12 cellular contexts compared by ENCODE assay signal in the genomic region with DNA sequence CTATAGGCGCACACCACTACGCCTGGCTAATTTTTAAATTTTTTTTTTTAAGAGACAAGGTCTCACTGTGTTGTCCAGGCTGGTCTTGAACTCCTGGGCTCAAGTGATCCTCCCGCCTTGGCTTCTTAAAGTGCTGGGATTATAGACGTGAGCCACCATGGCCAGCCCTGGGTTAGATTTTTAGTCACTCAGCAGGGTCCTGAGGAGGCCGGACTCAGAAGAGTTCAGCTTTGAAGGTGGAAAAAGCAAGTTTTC. TPM values are rescaled to one million over a fixed set of nuclear protein-coding genes. Genes with fewer than 3 reads are reported as not detected.
DNase-seq lines count a peak whose midpoint lies in the region; ATAC-seq and TF ChIP-seq lines count a peak whose summit lies in the region.
"Had no signal": no experiment of that assay in that cellular context is flagged by ENCODE, and none has a peak within 500 bp of the region (broad histone marks: within the 10 kb centered on the region; RNA-seq: fewer than 3 reads in every experiment).

No MANE protein-coding gene starts in this region.

- H3K4me1 Mint-ChIP-seq in activated CD4-positive, alpha-beta T cell treated with anti-CD3 and anti-CD28 coated beads, Interleukin-2, amount 10 ng/mL, durations not matched to agents 24 days and 14 days: peaks cover 64% of the 10 kb centered on the region
- H3K4me1 Mint-ChIP-seq in stimulated activated naive B cell treated with anti-CD40 and anti-IgM and Interleukin-4, amounts not matched to agents 10 μg/mL and 1 μg/mL and 100 μg/mL, for 72 hours: peaks cover 43 to 54% of the 10 kb centered on the region in 2 donors

- peaks cover 5% of the 10 kb centered on the region for H3K9me3 Mint-ChIP-seq in activated CD4-positive, alpha-beta T cell treated with anti-CD3 and anti-CD28 coated beads, Interleukin-2, amount 10 ng/mL, durations not matched to agents 24 days and 14 days
- no peaks in the 10 kb centered on the region for H3K9me3 Mint-ChIP-seq in stimulated activated naive B cell treated with anti-CD40 and anti-IgM and Interleukin-4, amounts not matched to agents 10 μg/mL and 1 μg/mL and 100 μg/mL, for 72 hours

- peak overlapping the region; percentile 98 for H3K27ac Mint-ChIP-seq in activated CD4-positive, alpha-beta T cell treated with anti-CD3 and anti-CD28 coated beads, Interleukin-2, amount 10 ng/mL, durations not matched to agents 24 days and 14 days
- H3K27ac Mint-ChIP-seq in stimulated activated naive B cell treated with anti-CD40 and anti-IgM and Interleukin-4, amounts not matched to agents 10 μg/mL and 1 μg/mL and 100 μg/mL, for 72 hours: peak overlapping the region; percentile 96

- H3K4me3 Mint-ChIP-seq in activated CD4-positive, alpha-beta T cell treated with anti-CD3 and anti-CD28 coated beads, Interleukin-2, amount 10 ng/mL, durations not matched to agents 24 days and 14 days: peak overlapping the region; percentile 88
- peak overlapping the region in 1 of 2 donors; percentile 72 for H3K4me3 Mint-ChIP-seq in stimulated activated naive B cell treated with anti-CD40 and anti-IgM and Interleukin-4, amounts not matched to agents 10 μg/mL and 1 μg/mL and 100 μg/mL, for 72 hours

- H3K36me3 Mint-ChIP-seq in activated CD4-positive, alpha-beta T cell treated with anti-CD3 and anti-CD28 coated beads, Interleukin-2, amount 10 ng/mL, durations not matched to agents 24 days and 14 days (ENCODE audit: low read depth): peaks cover 2% of the 10 kb centered on the region
- peaks cover 0 to 3% of the 10 kb centered on the region in 2 donors for H3K36me3 Mint-ChIP-seq in stimulated activated naive B cell treated with anti-CD40 and anti-IgM and Interleukin-4, amounts not matched to agents 10 μg/mL and 1 μg/mL and 100 μg/mL, for 72 hours

- H3K4me1 ChIP-seq in OCI-LY3 (ENCODE audit: low read length) (peaks cover 68% of the 10 kb centered on the region), esophagus (ENCODE audit: control insufficient read depth in 2 of 2, insufficient read depth in 2 of 2, low read length in 1 of 2) (peaks cover 0 to 25% of the 10 kb centered on the region in 2 donors)

- peaks cover 5% of the 10 kb centered on the region for H3K36me3 ChIP-seq in OCI-LY3 (replicated peaks; ENCODE audit: low read depth, low read length)
- H3K36me3 ChIP-seq in esophagus (ENCODE audit: control insufficient read depth in 2 of 2, insufficient read depth in 2 of 2, low read length in 1 of 2): no peaks in the 10 kb centered on the region

- H3K9ac ChIP-seq in OCI-LY3 (ENCODE audit: low read length): peak overlapping the region; percentile 99

- no peaks in the 10 kb centered on the region for H4K20me1 ChIP-seq in OCI-LY3 (ENCODE audit: insufficient read depth, low read length)

- H3K27ac ChIP-seq in OCI-LY3 (ENCODE audit: low read length) (peak overlapping the region; percentile 96), esophagus (ENCODE audit: low read depth in 2 of 2, low read length in 1 of 2) (peak overlapping the region; percentile 57 to 64)
- H3K27ac ChIP-seq: VCaP had no signal

- H3K79me2 ChIP-seq in OCI-LY3 (ENCODE audit: low read length): peaks cover 36% of the 10 kb centered on the region

- peak; percentile 4 to 6 for ATAC-seq in stimulated activated naive B cell treated with anti-CD40 and anti-IgM and Interleukin-4, amounts not matched to agents 10 μg/mL and 1 μg/mL and 100 μg/mL, for 72 hours (replicated peaks)
- ATAC-seq in GM18909 (IDR thresholded peaks at IDR 0.05; ENCODE audit: poor library complexity, unreplicated experiment): no peak
- ATAC-seq: A549 had no signal

- DNase-seq in activated CD4-positive, alpha-beta T cell treated with anti-CD3 and anti-CD28 coated beads, Interleukin-2, amount 10 ng/mL, durations not matched to agents 24 days and 14 days: no peak
- DNase-seq in activated CD4-positive, alpha-beta T cell treated with anti-CD3 and anti-CD28 coated beads, Interleukin-2, amount 50 U/mL, for 1 hour: no peak
- DNase-seq in stimulated activated naive B cell treated with anti-CD40 and anti-IgM and Interleukin-4, amounts not matched to agents 10 μg/mL and 1 μg/mL and 100 μg/mL, for 72 hours: no peak
- DNase-seq in foreskin fibroblast: no peak
- DNase-seq in 8988T: no peak
- DNase-seq: NCI-H446 treated with DMSO at 0.1 percent for 48 hours had no signal

- peak overlapping the region; percentile 96 for H3K4me2 ChIP-seq in OCI-LY3 (ENCODE audit: low read length)
- H3K4me2 ChIP-seq: A549 had no signal

- peak overlapping the region; percentile 80 for H3K4me3 ChIP-seq in OCI-LY3 (ENCODE audit: low read length)
- no peak overlapping the region for H3K4me3 ChIP-seq in esophagus (ENCODE audit: low read depth in 1 of 2, low read length in 2 of 2)
- H3K4me3 ChIP-seq in foreskin fibroblast (ENCODE audit: low read depth in 1 of 2, low read length in 2 of 2): no peak overlapping the region
- H3K4me3 ChIP-seq: A549 had no signal

- H3K9me3 ChIP-seq in OCI-LY3 (ENCODE audit: insufficient read depth, low read length) (no peaks in the 10 kb centered on the region), esophagus (ENCODE audit: control insufficient read depth in 2 of 2, insufficient read depth in 1 of 2, low read depth in 1 of 2, low read length in 1 of 2) (no peaks in the 10 kb centered on the region)
- H3K9me3 ChIP-seq: A549 had no signal

- intact Hi-C loops in activated CD4-positive, alpha-beta T cell treated with anti-CD3 and anti-CD28 coated beads, Interleukin-2, amount 10 ng/mL, durations not matched to agents 24 days and 14 days (cut with micrococcal nuclease): no loop called here

- 86 to 88% methylated on average over 5 of the region's 5 CpGs for WGBS in esophagus, 2 donors

- H3K27me3 ChIP-seq in OCI-LY3 (ENCODE audit: low read depth, low read length) (no peaks in the 10 kb centered on the region), esophagus (ENCODE audit: control insufficient read depth in 1 of 2, insufficient read depth in 2 of 2, low read length in 2 of 2) (no peaks in the 10 kb centered on the region)

- no peaks in the 10 kb centered on the region for H3K27me3 Mint-ChIP-seq in activated CD4-positive, alpha-beta T cell treated with anti-CD3 and anti-CD28 coated beads, Interleukin-2, amount 10 ng/mL, durations not matched to agents 24 days and 14 days
- H3K27me3 Mint-ChIP-seq in stimulated activated naive B cell treated with anti-CD40 and anti-IgM and Interleukin-4, amounts not matched to agents 10 μg/mL and 1 μg/mL and 100 μg/mL, for 72 hours: peaks cover 0 to 3% of the 10 kb centered on the region in 2 donors

- no peak overlapping the region for H2AFZ ChIP-seq in OCI-LY3 (ENCODE audit: low read depth, low read length)

- TF ChIP-seq CTCF in OCI-LY3 (IDR thresholded peaks at IDR 0.05; ENCODE audit: low read depth, low read length): no peak
- no peak for TF ChIP-seq CTCF in foreskin fibroblast (IDR thresholded peaks at IDR 0.05; ENCODE audit: low read depth, low read length)

RNA-seq across cellular contexts. Expression of a gene that starts 44.2 kb away (rescaled TPM):
- total RNA-seq in activated CD4-positive, alpha-beta T cell treated with anti-CD3 and anti-CD28 coated beads, Interleukin-2, amount 10 ng/mL, durations not matched to agents 24 days and 14 days: 0.57 and 0.58 TPM in 2 replicates
- 1 to 10 TPM; 4.1 to 4.3 TPM for polyA plus RNA-seq in esophagus
- total RNA-seq: osteocyte had no signal
- polyA plus RNA-seq: A549 had no signal
